Comparison of ENCODE assay signal across 20 cellular contexts in genomic region chr13:35833031-35833430, GRCh38.
"Had no signal": no experiment of that assay in that cellular context is flagged by ENCODE, and none has a peak within 500 bp of the region (broad histone marks: within the 10 kb centered on the region; RNA-seq: fewer than 3 reads in every experiment).

No MANE protein-coding gene starts in this region.

- ATAC-seq: left colon; psoas muscle; right lobe of liver; stimulated activated effector memory CD8-positive, alpha-beta T cell treated with anti-CD3 and anti-CD28 coated beads, Interleukin-12 subunit alpha, Interleukin-12 subunit beta, amount 100 ng/mL, for 72 hours; stimulated activated naive CD8-positive, alpha-beta T cell treated with anti-CD3 and anti-CD28 coated beads, Interleukin-15, Interleukin-2, amounts not matched to agents 100 U/mL and 50 U/mL, for 24 hours; upper lobe of right lung had no signal

- H3K4me3 ChIP-seq: coronary artery, psoas muscle, right lobe of liver, suprapubic skin, tibial nerve, upper lobe of right lung had no signal

- H3K36me3 Mint-ChIP-seq: mesothelial cell of epicardium; stimulated activated effector memory CD8-positive, alpha-beta T cell treated with anti-CD3 and anti-CD28 coated beads, Interleukin-12 subunit alpha, Interleukin-12 subunit beta, amount 100 ng/mL, for 72 hours had no signal

- H3K9ac ChIP-seq: parathyroid adenoma had no signal

- H3K4me3 Mint-ChIP-seq: mesothelial cell of epicardium; nephron; stimulated activated effector memory CD8-positive, alpha-beta T cell treated with anti-CD3 and anti-CD28 coated beads, Interleukin-12 subunit alpha, Interleukin-12 subunit beta, amount 100 ng/mL, for 72 hours had no signal

- H3K27me3 ChIP-seq: right lobe of liver, suprapubic skin, tibial nerve, upper lobe of right lung had no signal

- H3K79me2 ChIP-seq: parathyroid adenoma had no signal

- H3K27ac Mint-ChIP-seq: mesothelial cell of epicardium; nephron; stimulated activated effector memory CD8-positive, alpha-beta T cell treated with anti-CD3 and anti-CD28 coated beads, Interleukin-12 subunit alpha, Interleukin-12 subunit beta, amount 100 ng/mL, for 72 hours had no signal

- H3K4me1 Mint-ChIP-seq: stimulated activated effector memory CD8-positive, alpha-beta T cell treated with anti-CD3 and anti-CD28 coated beads, Interleukin-12 subunit alpha, Interleukin-12 subunit beta, amount 100 ng/mL, for 72 hours had no signal

- H3K36me3 ChIP-seq: right lobe of liver, suprapubic skin, tibial nerve, upper lobe of right lung had no signal

- H3K4me1 ChIP-seq: parathyroid adenoma, psoas muscle, right lobe of liver, suprapubic skin, tibial nerve, upper lobe of right lung had no signal

- H3K9me3 ChIP-seq: psoas muscle, right lobe of liver, suprapubic skin, tibial nerve, upper lobe of right lung had no signal

- H3K27ac ChIP-seq: parathyroid adenoma, psoas muscle, right lobe of liver, suprapubic skin, tibial nerve, upper lobe of right lung had no signal

- DNase-seq: effector CD4-positive, alpha-beta T cell; foreskin melanocyte; head of caudate nucleus; hippocampal formation; left colon; occipital lobe; psoas muscle; retina; right lobe of liver; stimulated activated CD4-positive, alpha-beta T cell treated with anti-CD3 and anti-CD28 coated beads, Interleukin-4, amount 100 ng/mL, for 1 hour; stimulated activated CD8-positive, alpha-beta memory T cell treated with anti-CD3 and anti-CD28 coated beads, Interleukin-4, amount 100 ng/mL, for 48 hours; stimulated activated naive CD8-positive, alpha-beta T cell treated with anti-CD3 and anti-CD28 coated beads, Interleukin-15, Interleukin-2, amounts not matched to agents 100 U/mL and 50 U/mL, for 24 hours; upper lobe of right lung had no signal

- H3K9me3 Mint-ChIP-seq: mesothelial cell of epicardium, nephron had no signal

- H2AFZ ChIP-seq: parathyroid adenoma had no signal
